ENCODE assay signal across 10 cellular contexts in genomic region chr5:116273458-116274242, GRCh38.
DNase-seq lines count a peak whose midpoint lies in the region; ATAC-seq and TF ChIP-seq lines count a peak whose summit lies in the region.
"Had no signal": no experiment of that assay in that cellular context is flagged by ENCODE, and none has a peak within 500 bp of the region (broad histone marks: within the 10 kb centered on the region; RNA-seq: fewer than 3 reads in every experiment).

No MANE protein-coding gene starts in this region.

- H3K4me3 Mint-ChIP-seq in natural killer cell = no peak overlapping the region
- H3K4me3 Mint-ChIP-seq: dendritic cell treated with granulocyte-macrophage colony-stimulating factor and Interleukin-4, amounts not matched to agents 40 ng/mL and 50 ng/mL, for 4 days had no signal

- H3K27ac Mint-ChIP-seq in natural killer cell = no peak overlapping the region
- H3K27ac Mint-ChIP-seq: dendritic cell treated with granulocyte-macrophage colony-stimulating factor and Interleukin-4, amounts not matched to agents 40 ng/mL and 50 ng/mL, for 4 days had no signal

- peak; percentile 2 for DNase-seq in GM10266 (ENCODE audit: extremely low spot score)
- peak; percentile 34 for DNase-seq in fibroblast of gingiva (ENCODE audit: low read depth)
- no peak for DNase-seq in NCI-H1105 treated with DMSO at 0.1 percent for 48 hours (lab: John Stamatoyannopoulos, UW)
- no peak for DNase-seq in natural killer cell
- DNase-seq in NCI-H510A (lab: John Stamatoyannopoulos, UW) = no peak
- no peak for DNase-seq in NCI-H146 treated with DMSO at 0.1 percent for 48 hours (lab: John Stamatoyannopoulos, UW; ENCODE audit: unreplicated experiment)
- DNase-seq: mesendoderm had no signal

- TF ChIP-seq CTCF in GM10266 (IDR thresholded peaks at IDR 0.05; ENCODE audit: control insufficient read depth, insufficient read depth, low read depth, missing control alignments) (no peak), natural killer cell (IDR thresholded peaks at IDR 0.05) (no peak)

- no peaks in the 10 kb centered on the region for H3K27me3 Mint-ChIP-seq in natural killer cell (ENCODE audit: low read depth in 2 of 2)
- H3K27me3 Mint-ChIP-seq: dendritic cell treated with granulocyte-macrophage colony-stimulating factor and Interleukin-4, amounts not matched to agents 40 ng/mL and 50 ng/mL, for 4 days had no signal

- H3K36me3 Mint-ChIP-seq in natural killer cell = peaks cover 16% of the 10 kb centered on the region

- intact Hi-C loops in natural killer cell (cut with micrococcal nuclease) = no loop called here

- H3K4me1 Mint-ChIP-seq in natural killer cell = no peaks in the 10 kb centered on the region

- ATAC-seq in GM21447 (IDR thresholded peaks at IDR 0.05; ENCODE audit: unreplicated experiment) (peak; percentile 100), HG03139 (IDR thresholded peaks at IDR 0.05; ENCODE audit: unreplicated experiment) (peak; percentile 93), natural killer cell (no peak)

- peaks cover 6 to 10% of the 10 kb centered on the region in 2 donors for H3K9me3 Mint-ChIP-seq in natural killer cell

Comparison
In these comparisons a context has a peak if more than half of its experiments do, and no peak if none do; other contexts are left out.
1. DNase-seq: peak in GM10266 (single experiment) and fibroblast of gingiva (single experiment); none in NCI-H1105 treated with DMSO at 0.1 percent for 48 hours (single experiment), natural killer cell (single experiment), NCI-H510A (single experiment) and NCI-H146 treated with DMSO at 0.1 percent for 48 hours (single experiment).
2. ATAC-seq: peak in GM21447 (single experiment) and HG03139 (single experiment); none in natural killer cell (0 of 3).